12 cellular contexts compared by ENCODE assay signal in the genomic region with DNA sequence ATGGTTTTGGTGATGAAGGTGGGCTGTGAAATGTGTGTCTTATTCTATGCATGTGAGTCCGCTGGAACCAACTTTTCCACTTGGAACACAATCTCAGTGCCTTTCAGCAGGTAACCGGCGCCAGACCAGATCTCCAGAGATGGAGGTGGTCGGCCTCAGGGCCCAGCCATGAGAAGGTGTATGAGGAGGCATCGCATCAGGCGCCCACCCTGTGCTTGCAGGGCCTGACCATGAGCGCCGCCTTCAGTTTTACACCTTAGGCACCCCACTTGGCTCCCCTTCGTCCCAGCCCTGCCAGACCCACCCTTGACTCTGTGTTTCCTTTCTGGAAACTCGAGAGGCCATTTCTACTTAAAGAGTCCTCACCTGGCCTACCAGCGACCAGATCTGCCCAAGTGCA. TPM values are rescaled to one million over a fixed set of nuclear protein-coding genes. Genes with fewer than 3 reads are reported as not detected.
DNase-seq lines count a peak whose midpoint lies in the region; ATAC-seq and TF ChIP-seq lines count a peak whose summit lies in the region.
"Had no signal": no experiment of that assay in that cellular context is flagged by ENCODE, and none has a peak within 500 bp of the region (broad histone marks: within the 10 kb centered on the region; RNA-seq: fewer than 3 reads in every experiment).

No MANE protein-coding gene starts in this region.

- H3K27ac Mint-ChIP-seq in activated CD4-positive, alpha-beta T cell treated with anti-CD3 and anti-CD28 coated beads, Interleukin-2, amount 10 ng/mL, durations not matched to agents 7 days and 5 days, result peak overlapping the region; percentile 48
- peak overlapping the region in 5 of 6 donors; percentile 93 to 99 (median 99) for H3K27ac Mint-ChIP-seq in naive B cell

- TF ChIP-seq CTCF in body of pancreas (IDR thresholded peaks at IDR 0.05) (no peak), testis (IDR thresholded peaks at IDR 0.05) (no peak), osteoblast (IDR thresholded peaks at IDR 0.05; ENCODE audit: extremely low read depth, low read depth, low read length) (no peak)

- H3K36me3 ChIP-seq in body of pancreas (replicated peaks in 1 of 2; ENCODE audit: insufficient read depth in 1 of 2, low read depth in 2 of 2), result no peaks in the 10 kb centered on the region
- H3K36me3 ChIP-seq in testis (ENCODE audit: low read depth, missing control alignments), result no peaks in the 10 kb centered on the region
- H3K36me3 ChIP-seq in osteoblast (ENCODE audit: insufficient read depth, low read length), result no peaks in the 10 kb centered on the region
- H3K36me3 ChIP-seq: heart left ventricle had no signal

- H4K20me1 ChIP-seq in osteoblast (ENCODE audit: insufficient read depth, low read length), result no peaks in the 10 kb centered on the region

- H3K9me3 ChIP-seq in body of pancreas (no peaks in the 10 kb centered on the region), testis (no peaks in the 10 kb centered on the region), osteoblast (ENCODE audit: low read depth, low read length) (no peaks in the 10 kb centered on the region)

- H3K4me2 ChIP-seq in osteoblast (ENCODE audit: insufficient read depth, low read length), result no peak overlapping the region

- peaks cover 3% of the 10 kb centered on the region for H3K9me3 Mint-ChIP-seq in activated CD4-positive, alpha-beta T cell treated with anti-CD3 and anti-CD28 coated beads, Interleukin-2, amount 10 ng/mL, durations not matched to agents 7 days and 5 days
- H3K9me3 Mint-ChIP-seq in naive B cell, result peaks cover 0 to 13% (median 7%) of the 10 kb centered on the region in 7 donors
- H3K9me3 Mint-ChIP-seq: activated naive CD4-positive, alpha-beta T cell treated with anti-CD3 and anti-CD28 coated beads, Interleukin-2, amount 50 U/mL, for 24 hours had no signal

- TF ChIP-seq POLR2A in body of pancreas (IDR thresholded peaks at IDR 0.05) (no peak), testis (IDR thresholded peaks at IDR 0.05) (no peak)

- peaks cover 26% of the 10 kb centered on the region for H3K27me3 Mint-ChIP-seq in activated CD4-positive, alpha-beta T cell treated with anti-CD3 and anti-CD28 coated beads, Interleukin-2, amount 10 ng/mL, durations not matched to agents 7 days and 5 days
- peaks cover 0 to 3% (median 0%) of the 10 kb centered on the region in 3 donors for H3K27me3 Mint-ChIP-seq in naive B cell

- no peak overlapping the region for H3K4me3 ChIP-seq in body of pancreas
- no peak overlapping the region for H3K4me3 ChIP-seq in testis
- H3K4me3 ChIP-seq in osteoblast (ENCODE audit: insufficient read depth, low read length), result no peak overlapping the region
- H3K4me3 ChIP-seq: lung had no signal

- intact Hi-C loops in body of pancreas (cut with DNase I), result no loop called here
- intact Hi-C loops in testis (cut with DNase I; ENCODE audit: low total_unique reads), result no loop called here

- peak overlapping the region in 3 of 4 donors; percentile 87 to 95 (median 93) for H3K27ac ChIP-seq in body of pancreas
- peak overlapping the region; percentile 99 for H3K27ac ChIP-seq in testis
- no peak overlapping the region for H3K27ac ChIP-seq in osteoblast (ENCODE audit: low read depth, low read length)

- CTCF ChIA-PET in activated CD4-positive, alpha-beta T cell treated with anti-CD3 and anti-CD28 coated beads, Interleukin-2, amount 10 ng/mL, durations not matched to agents 7 days and 5 days (lab: Charles Lee), result no interaction called here

- no peaks in the 10 kb centered on the region for H3K79me2 ChIP-seq in osteoblast (ENCODE audit: insufficient read depth, low read length)

- peaks cover 1% of the 10 kb centered on the region for H3K36me3 Mint-ChIP-seq in activated CD4-positive, alpha-beta T cell treated with anti-CD3 and anti-CD28 coated beads, Interleukin-2, amount 10 ng/mL, durations not matched to agents 7 days and 5 days (ENCODE audit: low read depth)
- no peaks in the 10 kb centered on the region for H3K36me3 Mint-ChIP-seq in naive B cell
- H3K36me3 Mint-ChIP-seq: activated naive CD4-positive, alpha-beta T cell treated with anti-CD3 and anti-CD28 coated beads, Interleukin-2, amount 50 U/mL, for 24 hours had no signal

- POLR2A ChIA-PET in activated CD4-positive, alpha-beta T cell treated with anti-CD3 and anti-CD28 coated beads, Interleukin-2, amount 10 ng/mL, durations not matched to agents 7 days and 5 days (lab: Charles Lee), result no interaction called here

- DNase-seq in activated CD4-positive, alpha-beta T cell treated with anti-CD3 and anti-CD28 coated beads, Interleukin-2, amount 10 ng/mL, durations not matched to agents 7 days and 5 days, result no peak
- DNase-seq in activated CD4-positive, alpha-beta T cell treated with anti-CD3 and anti-CD28 coated beads, Interleukin-2, amount 50 U/mL, for 48 hours, result no peak
- DNase-seq in body of pancreas (peak in 1 of 4 donors; percentile 25), naive B cell (no peak), testis (no peak), osteoblast (ENCODE audit: insufficient read length, low spot score, missing footprints) (no peak)
- DNase-seq: effector CD4-positive, alpha-beta T cell; heart left ventricle had no signal

- WGBS in body of pancreas, 2 donors, result 86 to 89% methylated on average over 11 of the region's 11 CpGs
- 43 to 77% methylated on average over 7 to 11 of the region's 11 CpGs for WGBS in testis, 2 donors

- H3K4me1 ChIP-seq in body of pancreas (peaks cover 16% of the 10 kb centered on the region), testis (peaks cover 6% of the 10 kb centered on the region), osteoblast (ENCODE audit: insufficient read depth, low read length) (peaks cover 16% of the 10 kb centered on the region)

- no peak overlapping the region for H3K4me3 Mint-ChIP-seq in activated CD4-positive, alpha-beta T cell treated with anti-CD3 and anti-CD28 coated beads, Interleukin-2, amount 10 ng/mL, durations not matched to agents 7 days and 5 days
- peak overlapping the region; percentile 62 to 94 (median 78) for H3K4me3 Mint-ChIP-seq in naive B cell

- H3K27me3 ChIP-seq in body of pancreas (no peaks in the 10 kb centered on the region), testis (no peaks in the 10 kb centered on the region), osteoblast (ENCODE audit: insufficient read depth, low read length) (peaks cover 6% of the 10 kb centered on the region)
- H3K27me3 ChIP-seq: heart left ventricle had no signal

- H3K4me1 Mint-ChIP-seq in activated CD4-positive, alpha-beta T cell treated with anti-CD3 and anti-CD28 coated beads, Interleukin-2, amount 10 ng/mL, durations not matched to agents 7 days and 5 days, result peaks cover 7% of the 10 kb centered on the region
- peaks cover 4 to 16% (median 12%) of the 10 kb centered on the region in 3 donors for H3K4me1 Mint-ChIP-seq in naive B cell

- ATAC-seq in body of pancreas (no peak), naive B cell (ENCODE audit: low read depth in 2 of 2) (no peak), GM18858 (IDR thresholded peaks at IDR 0.05; ENCODE audit: unreplicated experiment) (no peak), HG02938 (IDR thresholded peaks at IDR 0.05; ENCODE audit: unreplicated experiment) (no peak)
- ATAC-seq: heart left ventricle had no signal

- no peak overlapping the region for H2AFZ ChIP-seq in osteoblast (ENCODE audit: low read length)

RNA-seq across cellular contexts. Expression of a gene that starts 48.6 kb away (rescaled TPM):
- 10 to 100 TPM; 10.0 to 13.0 TPM for total RNA-seq in activated CD4-positive, alpha-beta T cell treated with anti-CD3 and anti-CD28 coated beads, Interleukin-2, amount 10 ng/mL, durations not matched to agents 7 days and 5 days
- 10 to 100 TPM in 1 of 2 donors, 1 to 10 TPM in 1; 8.6 to 27.0 TPM for total RNA-seq in body of pancreas
- polyA plus RNA-seq in naive B cell (ENCODE audit: low read depth in 6 of 6), result 1 to 10 TPM in 1 of 6 donors, under 1 TPM in 4, not detected in 1; 0.35 to 1.0 (median 0.76) TPM
- total RNA-seq in testis, result 1 to 10 TPM; 3.2 to 4.6 TPM
- polyA plus RNA-seq in testis (ENCODE audit: insufficient read depth, low read depth, low replicate concordance), result 9.0 TPM
- total RNA-seq in osteoblast, result 3.2 and 3.6 TPM in 2 replicates
